In the genomic region with DNA sequence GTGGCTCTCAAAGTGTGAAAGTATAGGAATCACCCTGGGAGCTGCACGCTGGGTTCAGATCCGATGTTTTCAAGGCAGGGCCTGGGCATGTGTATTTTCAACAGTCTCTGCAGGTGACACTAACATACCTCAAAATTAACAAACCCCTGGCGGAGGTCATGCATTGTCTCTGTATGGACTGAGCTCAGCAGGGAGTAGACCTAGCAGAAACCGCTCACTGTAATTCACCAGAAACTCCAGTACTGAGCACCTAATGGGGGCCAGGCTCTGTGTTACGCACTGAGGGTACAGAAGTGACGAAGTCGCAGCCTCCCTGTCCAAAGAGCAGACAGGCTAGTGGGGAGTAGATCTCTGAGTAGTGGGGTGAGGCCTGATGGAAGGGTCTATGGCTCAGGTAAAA, we compare ENCODE assay signal across 20 cellular contexts. TPM values are rescaled to one million over a fixed set of nuclear protein-coding genes. Genes with fewer than 3 reads are reported as not detected.
DNase-seq lines count a peak whose midpoint lies in the region; ATAC-seq and TF ChIP-seq lines count a peak whose summit lies in the region.
"Had no signal": no experiment of that assay in that cellular context is flagged by ENCODE, and none has a peak within 500 bp of the region (broad histone marks: within the 10 kb centered on the region; RNA-seq: fewer than 3 reads in every experiment).

No MANE protein-coding gene starts in this region.

- no peaks in the 10 kb centered on the region for H4K20me1 ChIP-seq in MM.1S (ENCODE audit: insufficient read depth, low read length)

- no peaks in the 10 kb centered on the region for H3K79me2 ChIP-seq in MM.1S (ENCODE audit: low read length)

- H3K27me3 Mint-ChIP-seq in glutamatergic neuron (ENCODE audit: unreplicated experiment) (peaks cover 2% of the 10 kb centered on the region), nephron progenitor cell (ENCODE audit: low read depth, poor library complexity) (peaks cover 8% of the 10 kb centered on the region), type B pancreatic cell (peaks cover 3% of the 10 kb centered on the region)

- H3K4me3 ChIP-seq in MM.1S (ENCODE audit: low read length) (no peak overlapping the region), gastroesophageal sphincter (no peak overlapping the region)
- H3K4me3 ChIP-seq: SK-N-MC had no signal

- WGBS in gastroesophageal sphincter (ENCODE audit: low coverage in 1 of 2), 2 donors = no CpG with 5 or more reads among the region's 7 CpGs

- H3K4me1 Mint-ChIP-seq in glutamatergic neuron (ENCODE audit: low read depth, unreplicated experiment) = no peaks in the 10 kb centered on the region
- peaks cover 23% of the 10 kb centered on the region for H3K4me1 Mint-ChIP-seq in nephron progenitor cell
- peaks cover 3% of the 10 kb centered on the region for H3K4me1 Mint-ChIP-seq in type B pancreatic cell (ENCODE audit: unreplicated experiment)

- TF ChIP-seq EP300 in gastroesophageal sphincter (IDR thresholded peaks at IDR 0.05) = no peak

- no peak for TF ChIP-seq POLR2A in gastroesophageal sphincter (IDR thresholded peaks at IDR 0.05)

- peak overlapping the region; percentile 46; the same call in 1 of the 2 replicates for H3K27ac ChIP-seq in MM.1S (ENCODE audit: low read length)
- H3K27ac ChIP-seq in gastroesophageal sphincter = no peak overlapping the region
- H3K27ac ChIP-seq: C4-2B, KMS-11, SK-N-MC had no signal

- H3K4me3 Mint-ChIP-seq in glutamatergic neuron (ENCODE audit: unreplicated experiment) (no peak overlapping the region), nephron progenitor cell (no peak overlapping the region), type B pancreatic cell (no peak overlapping the region)
- H3K4me3 Mint-ChIP-seq: H9 had no signal

- H3K9me2 ChIP-seq in MM.1S (replicated peaks; ENCODE audit: insufficient read depth, low read length) = no peaks in the 10 kb centered on the region

- DNase-seq in MM.1S = no peak
- DNase-seq in NCI-H69 (lab: John Stamatoyannopoulos, UW) = peak; percentile 41
- DNase-seq in glutamatergic neuron = no peak
- DNase-seq in nephron progenitor cell = no peak
- no peak for DNase-seq in type B pancreatic cell (ENCODE audit: extremely low spot score, unreplicated experiment)
- no peak for DNase-seq in RKO (ENCODE audit: low spot score)
- DNase-seq: ACHN, H9, NCI-H1417 treated with DMSO at 0.1 percent for 48 hours, NCI-H2029 treated with DMSO at 0.1 percent for 48 hours, NCI-H510A, NCI-H774, OCI-M1, SHP77 had no signal

- H3K36me3 ChIP-seq in MM.1S (replicated peaks; ENCODE audit: insufficient read depth, low read length) (no peaks in the 10 kb centered on the region), gastroesophageal sphincter (no peaks in the 10 kb centered on the region)

- TF ChIP-seq CTCF in MM.1S (IDR thresholded peaks at IDR 0.05; ENCODE audit: low read length) (no peak), glutamatergic neuron (IDR thresholded peaks at IDR 0.05; ENCODE audit: partially characterized antibody, unreplicated experiment) (no peak), nephron progenitor cell (IDR thresholded peaks at IDR 0.05) (no peak), gastroesophageal sphincter (IDR thresholded peaks at IDR 0.05) (no peak), type B pancreatic cell (conservative IDR thresholded peaks at IDR 0.05) (no peak)

- no peak for ATAC-seq in gastroesophageal sphincter

- no peaks in the 10 kb centered on the region for H3K9me3 ChIP-seq in MM.1S (replicated peaks; ENCODE audit: insufficient read depth, low read length)
- no peaks in the 10 kb centered on the region for H3K9me3 ChIP-seq in gastroesophageal sphincter

- H3K27me3 ChIP-seq in MM.1S (replicated peaks; ENCODE audit: insufficient read depth, low read length) (no peaks in the 10 kb centered on the region), gastroesophageal sphincter (no peaks in the 10 kb centered on the region)

- H3K9me3 Mint-ChIP-seq in glutamatergic neuron (ENCODE audit: unreplicated experiment) = peaks cover 1% of the 10 kb centered on the region
- H3K9me3 Mint-ChIP-seq in nephron progenitor cell = no peaks in the 10 kb centered on the region
- H3K9me3 Mint-ChIP-seq in type B pancreatic cell = no peaks in the 10 kb centered on the region
- H3K9me3 Mint-ChIP-seq: H9 had no signal

- H3K9ac ChIP-seq in MM.1S (ENCODE audit: low read length) = no peak overlapping the region
- H3K9ac ChIP-seq: KMS-11 had no signal

- H3K27ac Mint-ChIP-seq in glutamatergic neuron (ENCODE audit: unreplicated experiment) = peak overlapping the region; percentile 43
- H3K27ac Mint-ChIP-seq in nephron progenitor cell = peak overlapping the region; percentile 60
- H3K27ac Mint-ChIP-seq in type B pancreatic cell = no peak overlapping the region
- H3K27ac Mint-ChIP-seq: H9 had no signal

- H3K4me1 ChIP-seq in MM.1S (ENCODE audit: low read length) (peaks cover 17% of the 10 kb centered on the region), gastroesophageal sphincter (no peaks in the 10 kb centered on the region)

- peaks cover 11% of the 10 kb centered on the region for H3F3A ChIP-seq in MM.1S (ENCODE audit: insufficient read depth, low read length)

- H2AFZ ChIP-seq in MM.1S (ENCODE audit: low read length) = no peak overlapping the region

- H3K36me3 Mint-ChIP-seq in glutamatergic neuron (ENCODE audit: unreplicated experiment) (no peaks in the 10 kb centered on the region), nephron progenitor cell (ENCODE audit: low read depth) (no peaks in the 10 kb centered on the region), type B pancreatic cell (no peaks in the 10 kb centered on the region)

- H3K4me2 ChIP-seq in MM.1S (ENCODE audit: low read depth, low read length) = peak overlapping the region; percentile 42; the same call in 1 of the 2 replicates
- H3K4me2 ChIP-seq: KMS-11 had no signal

RNA-seq across cellular contexts. Expression of gene STRA8, which starts 5.6 kb away (rescaled TPM):
- not detected for total RNA-seq in glutamatergic neuron (ENCODE audit: unreplicated experiment)
- not detected for total RNA-seq in gastroesophageal sphincter
- total RNA-seq in type B pancreatic cell (ENCODE audit: low replicate concordance) = not detected in 2 replicates
- total RNA-seq: H9, HT-29, RPMI7951 had no signal

RNA-seq across cellular contexts. Expression of gene WDR91, which starts 27.9 kb away (rescaled TPM):
- total RNA-seq in glutamatergic neuron (ENCODE audit: unreplicated experiment) (24.5 TPM), gastroesophageal sphincter (10 to 100 TPM; 18.7 to 37.1 (median 30.0) TPM), type B pancreatic cell (ENCODE audit: low replicate concordance) (10.0 and 25.8 TPM in 2 replicates)
